In genomic region chr11:94543695-94544581, GRCh38 we compare ENCODE assay signal across 1 cellular context.
TF ChIP-seq lines count a peak whose summit lies in the region.

Gene FUT4, plus strand, starts transcription at chr11:94543921. Its CDS starts 213 bp downstream, at chr11:94544134.

TF ChIP-seq in H1, 55 proteins besides CTCF, POLR2A, EP300 and RAD21 (continued from another document):
- TF ChIP-seq CREB1 (IDR thresholded peaks at IDR 0.05) = 0 out of 2 replicates have a peak, but pooled peaks have one; percentile 19
- no peak for TF ChIP-seq CBX5 (IDR thresholded peaks at IDR 0.05; ENCODE audit: low read depth, low read length)
- peak; percentile 88 for TF ChIP-seq EGR1 (IDR thresholded peaks at IDR 0.05; ENCODE audit: borderline replicate concordance, low read depth, low read length)
- no peak for TF ChIP-seq SRF (IDR thresholded peaks at IDR 0.05; ENCODE audit: low read depth, low read length)
- peak; percentile 74 for TF ChIP-seq PHF8 (conservative IDR thresholded peaks at IDR 0.05; ENCODE audit: low read depth, low read length)
- peak; percentile 34; the same call in 1 of the 2 replicates for TF ChIP-seq TBP (IDR thresholded peaks at IDR 0.05; ENCODE audit: low read depth, low read length)
- peak; percentile 81 for TF ChIP-seq RBBP5 (IDR thresholded peaks at IDR 0.05; ENCODE audit: borderline replicate concordance, low read depth, low read length)
- TF ChIP-seq ATF2 (IDR thresholded peaks at IDR 0.05; ENCODE audit: low read length) = no peak
- no peak for TF ChIP-seq KDM5A (IDR thresholded peaks at IDR 0.05; ENCODE audit: low read length)
- peak in 1 of 2 experiments; percentile 47; a peak in 1 of 4 replicates for TF ChIP-seq SIN3A (conservative IDR thresholded peaks at IDR 0.05 in 1 of 2, IDR thresholded peaks at IDR 0.05 in 1 of 2; ENCODE audit: low read depth in 1 of 2, low read length in 2 of 2)
- peak; percentile 4 for TF ChIP-seq RNF2 (IDR thresholded peaks at IDR 0.05; ENCODE audit: borderline replicate concordance, low read depth, low read length, missing control alignments, poor library complexity, severe bottlenecking)
- TF ChIP-seq CHD2 (IDR thresholded peaks at IDR 0.05; ENCODE audit: low read length) = no peak
- 0 out of 2 replicates have a peak, but pooled peaks have one; percentile 9 for TF ChIP-seq TAF1 (IDR thresholded peaks at IDR 0.05; ENCODE audit: low read depth, low read length)
- peak; percentile 88 for TF ChIP-seq MAX (IDR thresholded peaks at IDR 0.05)
- no peak for TF ChIP-seq TEAD4 (IDR thresholded peaks at IDR 0.05; ENCODE audit: low read depth, low read length)
- no peak for TF ChIP-seq JUND (IDR thresholded peaks at IDR 0.05; ENCODE audit: low read length)
- peak; percentile 86 for TF ChIP-seq CTBP2 (IDR thresholded peaks at IDR 0.05; ENCODE audit: borderline replicate concordance, insufficient read depth, insufficient read length, low read length)
- TF ChIP-seq CHD1 (IDR thresholded peaks at IDR 0.05; ENCODE audit: low read depth, low read length) = no peak
TF ChIP-seq in H1: peak in this region for 13.
